28 cellular contexts compared by ENCODE assay signal in genomic region chr11:73680687-73681086, GRCh38.
"Had no signal": no experiment of that assay in that cellular context is flagged by ENCODE, and none has a peak within 500 bp of the region (broad histone marks: within the 10 kb centered on the region; RNA-seq: fewer than 3 reads in every experiment).

No MANE protein-coding gene starts in this region.

- ATAC-seq: gastroesophageal sphincter; sciatic nerve; stimulated activated naive B cell treated with anti-CD40 and anti-IgM and Interleukin-4, amounts not matched to agents 10 μg/mL and 1 μg/mL and 100 μg/mL, for 72 hours; T-helper 17 cell; WTC11 had no signal

- H3K27me3 ChIP-seq: breast epithelium, esophagus squamous epithelium, gastroesophageal sphincter, hepatocyte, neutrophil, ovary, stomach, thyroid gland, upper lobe of left lung had no signal

- H3K4me3 ChIP-seq: breast epithelium, esophagus squamous epithelium, gastroesophageal sphincter, hepatocyte, ovary, skin epidermis, stomach, thyroid gland, upper lobe of left lung had no signal

- H3K27ac ChIP-seq: breast epithelium, epithelial cell of prostate, esophagus squamous epithelium, gastroesophageal sphincter, hepatocyte, neutrophil, ovary, skin epidermis, stomach, thyroid gland had no signal

- H3K9me3 ChIP-seq: breast epithelium, esophagus squamous epithelium, gastroesophageal sphincter, neutrophil, ovary, stomach, thyroid gland, upper lobe of left lung had no signal

- H3K36me3 ChIP-seq: breast epithelium, ovary had no signal

- DNase-seq: activated CD4-positive, alpha-beta memory T cell treated with anti-CD3 and anti-CD28 coated beads, Interleukin-2, amount 10 ng/mL, durations not matched to agents 7 days and 5 days; activated CD4-positive, alpha-beta T cell treated with anti-CD3 and anti-CD28 coated beads for 1 hour; activated CD4-positive, alpha-beta T cell treated with anti-CD3 and anti-CD28 coated beads, Interleukin-2, amount 10 ng/mL, durations not matched to agents 7 days and 5 days; activated CD8-positive, alpha-beta memory T cell treated with anti-CD3 and anti-CD28 coated beads, Interleukin-2, amount 50 U/mL, for 48 hours; activated gamma-delta T cell; activated naive CD4-positive, alpha-beta T cell treated with anti-CD3 and anti-CD28 coated beads, Interleukin-2, amount 10 ng/mL, durations not matched to agents 7 days and 5 days; activated T-cell treated with anti-CD3 and anti-CD28 coated beads, Interleukin-2, amount 50 U/mL, for 24 hours; central memory CD4-positive, alpha-beta T cell; esophagus squamous epithelium; nephron progenitor cell; ovary; retina; stimulated activated CD4-positive, alpha-beta T cell treated with anti-CD3 and anti-CD28 coated beads, Interleukin-1b, Interleukin-23, amount 100 ng/mL, for 48 hours; stimulated activated CD4-positive, alpha-beta T cell treated with anti-CD3 and anti-CD28 coated beads, Interleukin-4, amount 100 ng/mL, for 4 hours; stimulated activated naive B cell treated with anti-CD40 and anti-IgM and Interleukin-4, amounts not matched to agents 10 μg/mL and 1 μg/mL and 100 μg/mL, for 72 hours; stomach; SW 1271; T-helper 17 cell; thyroid gland; upper lobe of left lung had no signal

- H3K4me1 ChIP-seq: breast epithelium, esophagus squamous epithelium, gastroesophageal sphincter had no signal
